In the genomic region with DNA sequence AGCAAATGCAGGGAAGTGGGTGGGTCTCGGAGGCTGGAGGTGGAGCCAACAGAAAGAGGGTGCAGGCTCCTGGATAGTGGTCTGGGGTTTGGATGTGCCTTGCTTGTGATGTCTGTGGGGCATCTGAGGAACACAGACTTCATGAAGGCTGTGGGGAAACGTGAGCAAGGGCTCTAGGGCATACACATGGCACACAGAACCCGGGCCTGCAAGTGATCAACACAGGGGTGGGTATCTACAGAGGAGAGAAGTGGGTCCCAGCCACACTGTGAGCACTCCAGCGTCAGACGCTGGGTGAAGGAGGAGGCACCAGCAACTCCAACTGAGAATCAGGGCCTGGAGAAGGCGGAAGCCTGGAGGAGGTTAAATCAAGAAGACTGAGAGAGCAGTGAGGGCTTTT, we compare ENCODE assay signal across 10 cellular contexts. TPM values are rescaled to one million over a fixed set of nuclear protein-coding genes. Genes with fewer than 3 reads are reported as not detected.
DNase-seq lines count a peak whose midpoint lies in the region; ATAC-seq, FAIRE-seq and TF ChIP-seq lines count a peak whose summit lies in the region.
"Had no signal": no experiment of that assay in that cellular context is flagged by ENCODE, and none has a peak within 500 bp of the region (broad histone marks: within the 10 kb centered on the region; RNA-seq: fewer than 3 reads in every experiment).

No MANE protein-coding gene starts in this region.

- peaks cover 2 to 4% of the 10 kb centered on the region in 2 donors for H3K36me3 ChIP-seq in kidney (ENCODE audit: control insufficient read depth in 1 of 2, insufficient read depth in 2 of 2, low read length in 2 of 2)

- H3K4me3 Mint-ChIP-seq in activated naive CD4-positive, alpha-beta T cell treated with anti-CD3 and anti-CD28 coated beads, Interleukin-2, amount 10 ng/mL, durations not matched to agents 7 days and 5 days = peak overlapping the region; percentile 83
- H3K4me3 Mint-ChIP-seq in activated CD4-positive, alpha-beta memory T cell treated with anti-CD3 and anti-CD28 coated beads, Interleukin-2, amount 10 ng/mL, durations not matched to agents 7 days and 5 days = peak overlapping the region; percentile 80
- H3K4me3 Mint-ChIP-seq in stimulated activated memory B cell treated with anti-CD40 and anti-IgM and Interleukin-4, amounts not matched to agents 10 μg/mL and 1 μg/mL and 100 μg/mL, for 72 hours = peak overlapping the region; percentile 88
- H3K4me3 Mint-ChIP-seq: H9 had no signal

- H3K9me3 Mint-ChIP-seq in activated naive CD4-positive, alpha-beta T cell treated with anti-CD3 and anti-CD28 coated beads, Interleukin-2, amount 10 ng/mL, durations not matched to agents 7 days and 5 days = no peaks in the 10 kb centered on the region
- no peaks in the 10 kb centered on the region for H3K9me3 Mint-ChIP-seq in activated CD4-positive, alpha-beta memory T cell treated with anti-CD3 and anti-CD28 coated beads, Interleukin-2, amount 10 ng/mL, durations not matched to agents 7 days and 5 days
- H3K9me3 Mint-ChIP-seq in stimulated activated memory B cell treated with anti-CD40 and anti-IgM and Interleukin-4, amounts not matched to agents 10 μg/mL and 1 μg/mL and 100 μg/mL, for 72 hours = no peaks in the 10 kb centered on the region
- H3K9me3 Mint-ChIP-seq: H9 had no signal

- intact Hi-C loops in kidney (cut with DNase I) = no loop called here

- peaks cover 24% of the 10 kb centered on the region for H3K36me3 Mint-ChIP-seq in activated naive CD4-positive, alpha-beta T cell treated with anti-CD3 and anti-CD28 coated beads, Interleukin-2, amount 10 ng/mL, durations not matched to agents 7 days and 5 days
- H3K36me3 Mint-ChIP-seq in activated CD4-positive, alpha-beta memory T cell treated with anti-CD3 and anti-CD28 coated beads, Interleukin-2, amount 10 ng/mL, durations not matched to agents 7 days and 5 days (ENCODE audit: low read depth) = peaks cover 13% of the 10 kb centered on the region
- H3K36me3 Mint-ChIP-seq in stimulated activated memory B cell treated with anti-CD40 and anti-IgM and Interleukin-4, amounts not matched to agents 10 μg/mL and 1 μg/mL and 100 μg/mL, for 72 hours = peaks cover 21% of the 10 kb centered on the region

- CTCF ChIA-PET in activated naive CD4-positive, alpha-beta T cell treated with anti-CD3 and anti-CD28 coated beads, Interleukin-2, amount 10 ng/mL, durations not matched to agents 7 days and 5 days (lab: Charles Lee) = interaction anchor here (1.4 kb wide), 1 partner anchor 17 kb away, joined by 4 read pairs; no protein-coding TSS in a partner anchor
- CTCF ChIA-PET in activated CD4-positive, alpha-beta memory T cell treated with anti-CD3 and anti-CD28 coated beads, Interleukin-2, amount 10 ng/mL, durations not matched to agents 7 days and 5 days (lab: Charles Lee) = interaction anchor here (1.0 kb wide), 1 partner anchor 50 kb away, joined by 3 read pairs; no protein-coding TSS in a partner anchor

- H3K9ac ChIP-seq in kidney (ENCODE audit: low read length in 2 of 2) = no peak overlapping the region

- H3K4me1 ChIP-seq in kidney (ENCODE audit: control insufficient read depth in 1 of 2, insufficient read depth in 1 of 2, low read depth in 1 of 2, low read length in 2 of 2) = peaks cover 12 to 28% of the 10 kb centered on the region in 2 donors

- no peak for ATAC-seq in stimulated activated memory B cell treated with anti-CD40 and anti-IgM and Interleukin-4, amounts not matched to agents 10 μg/mL and 1 μg/mL and 100 μg/mL, for 72 hours

- no peak for FAIRE-seq in kidney (lab: Jason Lieb, UNC)

- H3K4me1 Mint-ChIP-seq in activated naive CD4-positive, alpha-beta T cell treated with anti-CD3 and anti-CD28 coated beads, Interleukin-2, amount 10 ng/mL, durations not matched to agents 7 days and 5 days = peaks cover 59% of the 10 kb centered on the region
- H3K4me1 Mint-ChIP-seq in activated CD4-positive, alpha-beta memory T cell treated with anti-CD3 and anti-CD28 coated beads, Interleukin-2, amount 10 ng/mL, durations not matched to agents 7 days and 5 days = peaks cover 61% of the 10 kb centered on the region
- peaks cover 66% of the 10 kb centered on the region for H3K4me1 Mint-ChIP-seq in stimulated activated memory B cell treated with anti-CD40 and anti-IgM and Interleukin-4, amounts not matched to agents 10 μg/mL and 1 μg/mL and 100 μg/mL, for 72 hours

- H3K27ac ChIP-seq in kidney (ENCODE audit: low read depth in 2 of 2, low read length in 2 of 2) = no peak overlapping the region

- no peak overlapping the region for H3K4me3 ChIP-seq in kidney (ENCODE audit: low read length in 2 of 2)

- POLR2A ChIA-PET in activated CD4-positive, alpha-beta memory T cell treated with anti-CD3 and anti-CD28 coated beads, Interleukin-2, amount 10 ng/mL, durations not matched to agents 7 days and 5 days (lab: Charles Lee) = interaction anchor here (4.1 to 8.9 kb wide), 5 partner anchors 8 to 45 kb away, joined by 31 to 89 read pairs (median 46); a partner anchor contains a TSS

- H3K9me3 ChIP-seq in kidney (ENCODE audit: control insufficient read depth in 1 of 2, low read length in 2 of 2) = no peaks in the 10 kb centered on the region

- H3K27me3 Mint-ChIP-seq in activated naive CD4-positive, alpha-beta T cell treated with anti-CD3 and anti-CD28 coated beads, Interleukin-2, amount 10 ng/mL, durations not matched to agents 7 days and 5 days = peaks cover 8% of the 10 kb centered on the region
- H3K27me3 Mint-ChIP-seq in activated CD4-positive, alpha-beta memory T cell treated with anti-CD3 and anti-CD28 coated beads, Interleukin-2, amount 10 ng/mL, durations not matched to agents 7 days and 5 days = no peaks in the 10 kb centered on the region
- H3K27me3 Mint-ChIP-seq in stimulated activated memory B cell treated with anti-CD40 and anti-IgM and Interleukin-4, amounts not matched to agents 10 μg/mL and 1 μg/mL and 100 μg/mL, for 72 hours = no peaks in the 10 kb centered on the region

- H3K27ac Mint-ChIP-seq in activated naive CD4-positive, alpha-beta T cell treated with anti-CD3 and anti-CD28 coated beads, Interleukin-2, amount 10 ng/mL, durations not matched to agents 7 days and 5 days = peak overlapping the region; percentile 17
- no peak overlapping the region for H3K27ac Mint-ChIP-seq in activated CD4-positive, alpha-beta memory T cell treated with anti-CD3 and anti-CD28 coated beads, Interleukin-2, amount 10 ng/mL, durations not matched to agents 7 days and 5 days
- H3K27ac Mint-ChIP-seq in stimulated activated memory B cell treated with anti-CD40 and anti-IgM and Interleukin-4, amounts not matched to agents 10 μg/mL and 1 μg/mL and 100 μg/mL, for 72 hours = peak overlapping the region; percentile 55

- DNase-seq in activated naive CD4-positive, alpha-beta T cell treated with anti-CD3 and anti-CD28 coated beads, Interleukin-2, amount 10 ng/mL, durations not matched to agents 7 days and 5 days = peak; percentile 16
- DNase-seq in activated naive CD4-positive, alpha-beta T cell treated with Interleukin-2 at 50 U/mL for 16 hours = no peak
- no peak for DNase-seq in activated CD4-positive, alpha-beta memory T cell treated with anti-CD3 and anti-CD28 coated beads, Interleukin-2, amount 10 ng/mL, durations not matched to agents 7 days and 5 days
- DNase-seq in kidney (peak; percentile 61), NCI-H146 treated with DMSO at 0.1 percent for 48 hours (lab: John Stamatoyannopoulos, UW; ENCODE audit: unreplicated experiment) (no peak), NCI-H1436 (lab: John Stamatoyannopoulos, UW) (no peak), NCI-H82 treated with DMSO at 0.1 percent for 48 hours (lab: John Stamatoyannopoulos, UW; ENCODE audit: unreplicated experiment) (no peak)
- DNase-seq: dermis blood vessel endothelial cell had no signal

- TF ChIP-seq CTCF in kidney (IDR thresholded peaks at IDR 0.05; ENCODE audit: borderline replicate concordance, extremely low read depth, insufficient read depth) = no peak

RNA-seq across cellular contexts. Expression of a gene that starts 5.4 kb away (rescaled TPM):
- total RNA-seq in activated CD4-positive, alpha-beta memory T cell treated with anti-CD3 and anti-CD28 coated beads, Interleukin-2, amount 10 ng/mL, durations not matched to agents 7 days and 5 days = 10 to 100 TPM; 87.5 to 92.4 TPM
- 60.4 TPM for total RNA-seq in kidney
- 98.0 TPM for polyA plus RNA-seq in kidney (ENCODE audit: insufficient read depth, low read depth, low replicate concordance)

RNA-seq across cellular contexts. Expression of a gene that starts 8.9 kb away (rescaled TPM):
- total RNA-seq in activated CD4-positive, alpha-beta memory T cell treated with anti-CD3 and anti-CD28 coated beads, Interleukin-2, amount 10 ng/mL, durations not matched to agents 7 days and 5 days = 100 to 1,000 TPM; 137 to 144 TPM
- total RNA-seq in kidney = 142 TPM
- polyA plus RNA-seq in kidney (ENCODE audit: insufficient read depth, low read depth, low replicate concordance) = 294 TPM

RNA-seq across cellular contexts. Expression of a gene that starts 9.3 kb away (rescaled TPM):
- total RNA-seq in activated CD4-positive, alpha-beta memory T cell treated with anti-CD3 and anti-CD28 coated beads, Interleukin-2, amount 10 ng/mL, durations not matched to agents 7 days and 5 days = 10 to 100 TPM; 21.6 to 22.9 TPM
- total RNA-seq in kidney = 38.6 TPM
- polyA plus RNA-seq in kidney (ENCODE audit: insufficient read depth, low read depth, low replicate concordance) = 12.9 TPM

RNA-seq across cellular contexts. Expression of a gene that starts 20.0 kb away (rescaled TPM):
- total RNA-seq in activated CD4-positive, alpha-beta memory T cell treated with anti-CD3 and anti-CD28 coated beads, Interleukin-2, amount 10 ng/mL, durations not matched to agents 7 days and 5 days = 100 to 1,000 TPM; 345 TPM
- 229 TPM for total RNA-seq in kidney
- polyA plus RNA-seq in kidney (ENCODE audit: insufficient read depth, low read depth, low replicate concordance) = 191 TPM

RNA-seq across cellular contexts. Expression of a gene that starts 44.2 kb away (rescaled TPM):
- total RNA-seq in activated CD4-positive, alpha-beta memory T cell treated with anti-CD3 and anti-CD28 coated beads, Interleukin-2, amount 10 ng/mL, durations not matched to agents 7 days and 5 days = 10 to 100 TPM; 15.8 to 17.4 TPM
- total RNA-seq in kidney = 16.9 TPM
- 7.7 TPM for polyA plus RNA-seq in kidney (ENCODE audit: insufficient read depth, low read depth, low replicate concordance)

Comparison
In these comparisons a context has a peak if more than half of its experiments do, and no peak if none do; other contexts are left out.
1. DNase-seq: peak in activated naive CD4-positive, alpha-beta T cell treated with anti-CD3 and anti-CD28 coated beads, Interleukin-2, amount 10 ng/mL, durations not matched to agents 7 days and 5 days (single experiment) and kidney (single experiment); none in activated naive CD4-positive, alpha-beta T cell treated with Interleukin-2 at 50 U/mL for 16 hours (single experiment), activated CD4-positive, alpha-beta memory T cell treated with anti-CD3 and anti-CD28 coated beads, Interleukin-2, amount 10 ng/mL, durations not matched to agents 7 days and 5 days (single experiment), NCI-H146 treated with DMSO at 0.1 percent for 48 hours (single experiment), NCI-H1436 (single experiment) and NCI-H82 treated with DMSO at 0.1 percent for 48 hours (single experiment).
2. Peak in every context shown above with its lines, with median percentiles within 50 percentile points of each other: H3K4me3 Mint-ChIP-seq.